In the genomic region with DNA sequence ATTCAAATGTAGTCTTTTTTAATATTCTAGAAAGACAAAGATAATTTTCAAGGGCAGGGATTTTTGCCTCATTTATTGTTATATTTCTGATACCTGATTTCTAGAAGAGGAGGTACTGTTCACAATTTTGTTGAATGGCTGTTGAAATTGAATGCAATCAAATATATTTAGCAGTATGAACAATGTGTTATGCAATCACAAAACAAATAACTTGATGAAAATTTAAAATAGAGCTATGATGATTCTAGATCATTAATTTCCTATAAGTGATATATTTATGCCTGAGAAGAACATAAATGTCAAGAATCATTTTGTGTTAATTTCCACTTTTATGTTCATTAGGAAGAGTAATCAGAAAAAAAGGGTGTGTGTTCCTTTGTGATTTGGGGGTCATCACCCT, we compare ENCODE assay signal across 6 cellular contexts.
"Had no signal": no experiment of that assay in that cellular context is flagged by ENCODE, and none has a peak within 500 bp of the region (broad histone marks: within the 10 kb centered on the region; RNA-seq: fewer than 3 reads in every experiment).

No MANE protein-coding gene starts in this region.

- H3K27ac Mint-ChIP-seq: HFFc6 had no signal

- ATAC-seq: HCT116 had no signal

- H3K36me3 ChIP-seq: HAP-1 had no signal

- H3K9me3 ChIP-seq: HAP-1 had no signal

- H3K4me3 ChIP-seq: HAP-1 had no signal

- DNase-seq: GOT3, H7, HFFc6, IMR-90 had no signal

- H3K4me3 Mint-ChIP-seq: HFFc6 had no signal

- H3K4me1 ChIP-seq: HAP-1 had no signal
